Comparison of ENCODE assay signal across 8 cellular contexts in the genomic region with DNA sequence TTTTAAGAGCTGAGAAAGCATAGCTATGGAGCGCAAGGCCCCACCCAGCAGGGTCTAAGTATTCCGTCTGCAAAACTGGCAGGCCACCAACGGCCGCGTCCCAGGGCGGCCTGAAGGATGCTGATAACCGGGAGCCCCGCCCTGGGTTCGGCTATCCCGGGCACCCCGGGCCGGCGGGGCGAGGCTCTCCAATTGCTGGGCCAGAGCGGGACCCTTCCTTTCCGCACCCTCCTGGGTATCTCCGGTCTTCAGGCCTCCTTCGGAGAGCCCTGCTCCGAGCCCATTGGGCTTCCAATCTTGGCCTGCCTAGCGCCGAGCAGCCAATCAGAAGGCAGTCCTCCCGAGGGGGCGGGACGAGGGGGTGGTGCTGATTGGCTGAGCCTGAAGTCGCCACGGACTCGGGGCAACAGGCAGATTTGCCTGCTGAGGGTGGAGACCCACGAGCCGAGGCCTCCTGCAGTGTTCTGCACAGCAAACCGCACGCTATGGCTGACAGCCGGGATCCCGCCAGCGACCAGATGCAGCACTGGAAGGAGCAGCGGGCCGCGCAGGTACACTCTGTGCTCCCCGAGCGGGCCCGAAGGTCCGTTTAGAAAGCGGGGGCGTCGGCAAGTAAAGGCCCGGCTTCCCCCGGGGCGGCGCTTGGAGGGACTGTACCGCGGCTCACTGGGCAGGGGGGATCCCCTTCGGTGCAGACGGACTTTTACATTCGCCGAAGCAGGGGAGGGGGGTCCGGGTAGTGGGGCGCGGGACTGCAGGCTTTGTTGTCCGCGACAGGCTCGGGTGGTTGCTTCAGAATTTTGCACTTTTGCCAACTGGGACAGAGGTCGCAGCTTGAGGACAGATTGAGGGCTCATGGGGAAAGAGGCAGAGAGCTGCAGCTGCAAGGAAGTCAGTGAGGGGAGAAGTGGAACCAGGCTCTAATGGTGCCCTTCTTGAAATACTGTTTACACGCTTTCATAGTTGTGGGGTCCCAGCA. TPM values are rescaled to one million over a fixed set of nuclear protein-coding genes. Genes with fewer than 3 reads are reported as not detected.
DNase-seq lines count a peak whose midpoint lies in the region; ATAC-seq and TF ChIP-seq lines count a peak whose summit lies in the region.

TSS of gene CAT (plus strand) at position 406 of the 979 bp plus-strand sequence. CDS start at position 486, 80 bp downstream.

- H3K4me1 Mint-ChIP-seq in activated T-helper 17 cell treated with anti-CD3 and anti-CD28 coated beads, Interleukin-2, amount 50 U/mL, for 72 hours = peaks cover 13% of the 10 kb centered on the region
- peaks cover 24% of the 10 kb centered on the region for H3K4me1 Mint-ChIP-seq in neural crest cell

- peaks cover 8% of the 10 kb centered on the region for H3K36me3 ChIP-seq in RWPE2 (ENCODE audit: low read depth)
- peaks cover 0 to 7% (median 0%) of the 10 kb centered on the region in 5 donors for H3K36me3 ChIP-seq in subcutaneous abdominal adipose tissue (ENCODE audit: control insufficient read depth in 5 of 5, insufficient read depth in 5 of 5, low read length in 5 of 5)

- no peaks in the 10 kb centered on the region for H3K27me3 ChIP-seq in RWPE2 (ENCODE audit: insufficient read depth, poor library complexity, severe bottlenecking)
- H3K27me3 ChIP-seq in subcutaneous abdominal adipose tissue (ENCODE audit: control insufficient read depth in 5 of 5, insufficient read depth in 4 of 5, low read length in 5 of 5) = no peaks in the 10 kb centered on the region

- H3K9me3 Mint-ChIP-seq in activated T-helper 17 cell treated with anti-CD3 and anti-CD28 coated beads, Interleukin-2, amount 50 U/mL, for 72 hours = no peaks in the 10 kb centered on the region
- H3K9me3 Mint-ChIP-seq in neural crest cell = no peaks in the 10 kb centered on the region

- H3K9ac ChIP-seq in subcutaneous abdominal adipose tissue (ENCODE audit: low read length in 5 of 5) = peak within 1 kb of the TSS; percentile 80 to 95 (median 93)

- peaks cover 3% of the 10 kb centered on the region for H3K9me3 ChIP-seq in RWPE2 (ENCODE audit: severe bottlenecking)
- H3K9me3 ChIP-seq in subcutaneous abdominal adipose tissue (ENCODE audit: control insufficient read depth in 5 of 5, low read length in 5 of 5) = no peaks in the 10 kb centered on the region

- peak; percentile 98 for DNase-seq in Daoy (ENCODE audit: low read depth)
- DNase-seq in GOT3 (lab: John Stamatoyannopoulos, UW) = peak; percentile 79
- DNase-seq in LNCaP clone FGC (ENCODE audit: low read depth) = peak; percentile 94
- DNase-seq in RWPE2 (ENCODE audit: low spot score) = peak; percentile 97
- peak; percentile 96 for DNase-seq in fibroblast of mammary gland (ENCODE audit: low read depth)
- peak; percentile 94 for DNase-seq in neural crest cell (ENCODE audit: low read depth, low spot score)

- H3K4me3 ChIP-seq in LNCaP clone FGC (ENCODE audit: low read depth, low read length) (peak within 1 kb of the TSS; percentile 96), RWPE2 (ENCODE audit: severe bottlenecking) (peak within 1 kb of the TSS; percentile 75), fibroblast of mammary gland (ENCODE audit: control insufficient read depth, low read depth, low read length) (peak within 1 kb of the TSS; percentile 83), subcutaneous abdominal adipose tissue (ENCODE audit: low read depth in 1 of 5, low read length in 5 of 5) (peak within 1 kb of the TSS; percentile 86 to 96 (median 92))

- no peaks in the 10 kb centered on the region for H3K36me3 Mint-ChIP-seq in activated T-helper 17 cell treated with anti-CD3 and anti-CD28 coated beads, Interleukin-2, amount 50 U/mL, for 72 hours (ENCODE audit: low read depth)
- peaks cover 12% of the 10 kb centered on the region for H3K36me3 Mint-ChIP-seq in neural crest cell (ENCODE audit: low read depth)

- no peaks in the 10 kb centered on the region for H3K27me3 Mint-ChIP-seq in activated T-helper 17 cell treated with anti-CD3 and anti-CD28 coated beads, Interleukin-2, amount 50 U/mL, for 72 hours
- no peaks in the 10 kb centered on the region for H3K27me3 Mint-ChIP-seq in neural crest cell (ENCODE audit: low read depth)

- TF ChIP-seq CTCF in LNCaP clone FGC (IDR thresholded peaks at IDR 0.05; ENCODE audit: control insufficient read depth, extremely low read depth, insufficient read depth) (no peak), RWPE2 (IDR thresholded peaks at IDR 0.05; ENCODE audit: poor library complexity, severe bottlenecking) (no peak), fibroblast of mammary gland (conservative IDR thresholded peaks at IDR 0.05; ENCODE audit: control insufficient read depth, insufficient read depth, low read depth, low read length) (no peak), neural crest cell (conservative IDR thresholded peaks at IDR 0.05) (no peak)

- H3K27ac Mint-ChIP-seq in activated T-helper 17 cell treated with anti-CD3 and anti-CD28 coated beads, Interleukin-2, amount 50 U/mL, for 72 hours = peak within 1 kb of the TSS; percentile 94
- H3K27ac Mint-ChIP-seq in neural crest cell (ENCODE audit: unreplicated experiment) = peak within 1 kb of the TSS; percentile 93

- H3K27ac ChIP-seq in RWPE2 (ENCODE audit: poor library complexity, severe bottlenecking) (peak within 1 kb of the TSS; percentile 51), subcutaneous abdominal adipose tissue (ENCODE audit: low read depth, low read length) (peak within 1 kb of the TSS; percentile 99)

- peak within 1 kb of the TSS; percentile 97 for H3K4me3 Mint-ChIP-seq in activated T-helper 17 cell treated with anti-CD3 and anti-CD28 coated beads, Interleukin-2, amount 50 U/mL, for 72 hours
- peak within 1 kb of the TSS; percentile 94 for H3K4me3 Mint-ChIP-seq in neural crest cell

- H3K4me1 ChIP-seq in RWPE2 (ENCODE audit: insufficient read depth, poor library complexity, severe bottlenecking) (peaks cover 6% of the 10 kb centered on the region), subcutaneous abdominal adipose tissue (ENCODE audit: control insufficient read depth in 5 of 5, insufficient read depth in 5 of 5, low read length in 5 of 5) (peaks cover 3 to 57% (median 50%) of the 10 kb centered on the region in 5 donors)

- peak; percentile 98 for ATAC-seq in RWPE2 (ENCODE audit: low read depth)
- peak; percentile 98 for ATAC-seq in activated T-helper 17 cell treated with anti-CD3 and anti-CD28 coated beads, Interleukin-2, amount 50 U/mL, for 72 hours (replicated peaks)

RNA-seq across cellular contexts. Expression of gene CAT, which starts in this region (rescaled TPM):
- 32.3 and 38.6 TPM in 2 replicates for total RNA-seq in Daoy (2014; rRNA removed; shearing (Covaris generic))
- 10 to 100 TPM; 12.4 to 25.6 TPM for total RNA-seq in activated T-helper 17 cell treated with anti-CD3 and anti-CD28 coated beads, Interleukin-2, amount 50 U/mL, for 72 hours
- 29.2 and 30.6 TPM in 2 replicates for total RNA-seq in neural crest cell

Comparison
In these comparisons a context has a peak if more than half of its experiments do, and no peak if none do; other contexts are left out.
1. Peak in every context shown above with its lines: DNase-seq, ATAC-seq, H3K4me3 ChIP-seq and H3K27ac ChIP-seq.